In the genomic region with DNA sequence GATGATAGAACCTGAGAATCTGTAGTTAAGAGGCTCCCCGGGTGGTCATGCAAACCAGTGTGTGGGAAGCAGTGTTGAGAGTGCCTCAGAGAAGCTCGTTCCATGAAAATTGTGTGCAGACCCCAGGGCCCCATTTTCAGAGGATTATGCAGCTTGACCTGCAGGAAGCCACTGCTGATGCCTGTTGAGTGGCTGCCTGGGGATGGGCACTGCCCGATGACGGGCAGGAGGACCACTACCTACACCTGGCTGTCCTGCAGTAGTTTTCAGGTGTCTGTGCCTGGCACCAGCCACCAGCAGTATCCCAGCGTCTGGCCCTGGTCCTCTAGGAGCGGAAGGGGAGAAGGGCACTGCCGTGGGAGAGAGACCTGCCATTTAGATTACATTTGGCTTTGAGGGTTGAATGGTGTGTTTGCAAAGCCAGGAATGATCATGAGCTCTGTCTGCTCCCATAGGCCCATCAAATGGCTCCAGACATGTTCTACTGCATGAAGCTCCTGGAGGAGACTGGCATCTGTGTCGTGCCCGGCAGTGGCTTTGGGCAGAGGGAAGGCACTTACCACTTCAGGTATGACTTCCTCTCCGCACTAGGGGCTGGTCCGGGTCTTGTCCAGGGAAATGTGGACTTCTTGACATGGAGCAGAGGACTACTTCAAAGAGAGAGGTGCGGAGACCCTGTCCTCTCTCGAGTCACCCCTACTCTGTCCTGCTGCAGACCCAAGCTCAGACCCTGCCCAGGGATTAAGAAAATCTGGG, we compare ENCODE assay signal across 22 cellular contexts. TPM values are rescaled to one million over a fixed set of nuclear protein-coding genes. Genes with fewer than 3 reads are reported as not detected.
DNase-seq lines count a peak whose midpoint lies in the region; ATAC-seq, FAIRE-seq and TF ChIP-seq lines count a peak whose summit lies in the region.
"Had no signal": no experiment of that assay in that cellular context is flagged by ENCODE, and none has a peak within 500 bp of the region (broad histone marks: within the 10 kb centered on the region; RNA-seq: fewer than 3 reads in every experiment).

No MANE protein-coding gene starts in this region.

- no peaks in the 10 kb centered on the region for H3K9me3 ChIP-seq in skeletal muscle tissue (ENCODE audit: control insufficient read depth in 3 of 3, low read length in 3 of 3)
- H3K9me3 ChIP-seq: BE2C had no signal

- peaks cover 30 to 50% (median 47%) of the 10 kb centered on the region in 3 donors for H3K4me1 ChIP-seq in skeletal muscle tissue (ENCODE audit: control insufficient read depth in 3 of 3, insufficient read depth in 3 of 3, low read length in 3 of 3)
- H3K4me1 ChIP-seq: BE2C had no signal

- no peaks in the 10 kb centered on the region for H3K27me3 ChIP-seq in dorsolateral prefrontal cortex
- no peaks in the 10 kb centered on the region for H3K27me3 ChIP-seq in skeletal muscle tissue (ENCODE audit: control insufficient read depth in 3 of 3, insufficient read depth in 3 of 3, low read length in 3 of 3)
- H3K27me3 ChIP-seq: BE2C had no signal

- peak overlapping the region; percentile 67 for H3K27ac ChIP-seq in angular gyrus (ENCODE audit: low read depth, low read length)
- peak overlapping the region in 42 of 59 donors; percentile 2 to 85 (median 48) for H3K27ac ChIP-seq in dorsolateral prefrontal cortex
- peak overlapping the region; percentile 48 for H3K27ac ChIP-seq in skeletal muscle tissue (ENCODE audit: low read depth, low read length)
- H3K27ac ChIP-seq: GM23248 had no signal

- peaks cover 10% of the 10 kb centered on the region for H3K36me3 Mint-ChIP-seq in memory B cell
- H3K36me3 Mint-ChIP-seq: CD4-positive, CD25-positive, alpha-beta regulatory T cell; CD8-positive, alpha-beta memory T cell had no signal

- H3K9me3 Mint-ChIP-seq in memory B cell: no peaks in the 10 kb centered on the region
- H3K9me3 Mint-ChIP-seq: CD4-positive, CD25-positive, alpha-beta regulatory T cell; CD8-positive, alpha-beta memory T cell had no signal

- TF ChIP-seq CTCF in dorsolateral prefrontal cortex (IDR thresholded peaks at IDR 0.05 in 54 of 56, conservative IDR thresholded peaks at IDR 0.05 in 2 of 56; ENCODE audit: low read depth in 1 of 56, partially characterized antibody in 56 of 56): no peak

- intact Hi-C loops in dorsolateral prefrontal cortex (cut with DNase I): no loop called here

- H3K9ac ChIP-seq in skeletal muscle tissue (ENCODE audit: low read depth in 1 of 3, low read length in 3 of 3): peak overlapping the region in 2 of 3 donors; percentile 17 to 62
- H3K9ac ChIP-seq: GM23248 had no signal

- no peak for TF ChIP-seq POLR2A in H54 (IDR thresholded peaks at IDR 0.05; ENCODE audit: low read depth, low read length)

- FAIRE-seq in H54 (lab: Jason Lieb, UNC): no peak
- FAIRE-seq: A204.1, G401.6, GM12891, GM19239 had no signal

- H3K27ac Mint-ChIP-seq in memory B cell: peak overlapping the region; percentile 16

- no peak for ATAC-seq in memory B cell (ENCODE audit: low read depth)

- no peak overlapping the region for H3K4me3 Mint-ChIP-seq in memory B cell
- H3K4me3 Mint-ChIP-seq: CD4-positive, CD25-positive, alpha-beta regulatory T cell; CD8-positive, alpha-beta memory T cell had no signal

- H3K36me3 ChIP-seq in skeletal muscle tissue (ENCODE audit: control insufficient read depth in 3 of 3, insufficient read depth in 3 of 3, low read length in 3 of 3): peaks cover 28 to 40% (median 39%) of the 10 kb centered on the region in 3 donors

- H3K4me3 ChIP-seq in dorsolateral prefrontal cortex (no peak overlapping the region), skeletal muscle tissue (ENCODE audit: low read length in 3 of 3) (no peak overlapping the region)
- H3K4me3 ChIP-seq: GM23248 had no signal

- H3K27me3 Mint-ChIP-seq in memory B cell: no peaks in the 10 kb centered on the region

- DNase-seq in dorsolateral prefrontal cortex (no peak), memory B cell (ENCODE audit: low spot score in 2 of 2) (no peak), H54 (ENCODE audit: insufficient read length, low spot score) (no peak), SHP77 (lab: John Stamatoyannopoulos, UW) (no peak)
- no peak for DNase-seq in activated T-cell treated with anti-CD3 and anti-CD28 coated beads, Interleukin-2, amount 50 U/mL, for 1 hour
- DNase-seq: ACHN; BE2C; CD4-positive, CD25-positive, alpha-beta regulatory T cell; CD8-positive, alpha-beta memory T cell; COR-L47; DMS 273 treated with DMSO at 0.1 percent for 48 hours; DMS53; DND-41; GM23248; HCEC 1CT; IMR-90 had no signal

- H3K4me1 Mint-ChIP-seq in memory B cell: no peaks in the 10 kb centered on the region

RNA-seq across cellular contexts. Expression of a gene that starts 42.5 kb away (rescaled TPM):
- total RNA-seq in dorsolateral prefrontal cortex: 100 to 1,000 TPM in 10 of 120 experiments, 10 to 100 TPM in 110; 45.9 to 230 (median 67.8) TPM
- total RNA-seq in skeletal muscle tissue: 15.7 TPM

RNA-seq across cellular contexts. Expression of a gene that starts 46.8 kb away (rescaled TPM):
- total RNA-seq in dorsolateral prefrontal cortex (100 to 1,000 TPM in 6 of 120 experiments, 10 to 100 TPM in 114; 40.9 to 103 (median 76.2) TPM), skeletal muscle tissue (44.9 TPM)
